Comparison of ENCODE assay signal across 1 cellular context in genomic region chr20:10200329-10200728, GRCh38.
TF ChIP-seq lines count a peak whose summit lies in the region.

No MANE protein-coding gene starts in this region.

TF ChIP-seq in IMR-90, 13 proteins besides CTCF, POLR2A, EP300 and RAD21 (continued from another document):
- no peak for TF ChIP-seq MAZ (IDR thresholded peaks at IDR 0.05; ENCODE audit: borderline replicate concordance, low read depth, low read length)
